ENCODE assay signal across 8 cellular contexts in the genomic region with DNA sequence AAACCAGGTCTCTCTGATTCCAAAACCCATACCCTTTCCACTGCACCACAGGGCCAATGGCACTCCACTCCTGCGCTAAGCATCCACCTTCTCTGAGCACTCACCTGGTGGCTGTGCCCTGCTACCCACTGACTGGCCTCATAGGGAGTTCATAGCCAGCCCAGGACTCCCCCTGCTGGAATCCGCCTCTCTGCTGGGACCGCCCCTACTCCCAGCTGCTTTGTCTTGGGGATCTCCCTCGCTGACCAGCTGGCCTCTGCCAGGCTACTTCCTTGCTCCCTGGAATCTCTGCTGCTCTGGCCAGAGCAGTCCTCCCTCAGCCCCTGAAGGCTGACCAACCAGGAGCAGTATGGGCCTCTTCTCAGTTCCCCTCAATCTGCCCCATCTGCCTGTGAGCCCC.
DNase-seq lines count a peak whose midpoint lies in the region; ATAC-seq lines count a peak whose summit lies in the region.

No MANE protein-coding gene starts in this region.

- DNase-seq in ELF-1 (ENCODE audit: low read depth, low spot score) (peak; percentile 69), glomerular visceral epithelial cell (ENCODE audit: extremely low spot score) (peak; percentile 36), NCI-H345 treated with DMSO at 0.1 percent for 48 hours (lab: John Stamatoyannopoulos, UW; ENCODE audit: unreplicated experiment) (no peak)
- DNase-seq in activated CD4-positive, CD25-positive, alpha-beta regulatory T cell (lab: John Stamatoyannopoulos, UW) = no peak

- ATAC-seq in GM19468 (IDR thresholded peaks at IDR 0.05; ENCODE audit: extremely low read depth, unreplicated experiment) (peak; percentile 61), HG03457 (IDR thresholded peaks at IDR 0.05; ENCODE audit: unreplicated experiment) (peak; percentile 90), HG03571 (IDR thresholded peaks at IDR 0.05; ENCODE audit: unreplicated experiment) (no peak)
- no peak for ATAC-seq in activated CD4-positive, CD25-positive, alpha-beta regulatory T cell treated with anti-CD3 and anti-CD28 coated beads, Interleukin-2, amount 50 U/mL, for 24 hours

Comparison
In these comparisons a context has a peak if more than half of its experiments do, and no peak if none do; other contexts are left out.
1. DNase-seq: peak in ELF-1 (single experiment) and glomerular visceral epithelial cell (single experiment); none in NCI-H345 treated with DMSO at 0.1 percent for 48 hours (single experiment) and activated CD4-positive, CD25-positive, alpha-beta regulatory T cell (0 of 4).
2. ATAC-seq: peak in GM19468 (single experiment) and HG03457 (single experiment); none in HG03571 (single experiment) and activated CD4-positive, CD25-positive, alpha-beta regulatory T cell treated with anti-CD3 and anti-CD28 coated beads, Interleukin-2, amount 50 U/mL, for 24 hours (0 of 2).